19 cellular contexts compared by ENCODE assay signal in genomic region chr2:54710216-54710615, GRCh38. TPM values are rescaled to one million over a fixed set of nuclear protein-coding genes. Genes with fewer than 3 reads are reported as not detected.
A peak's percentile ranks its signal among the peaks of the same experiment; 100 is the strongest.
DNase-seq lines count a peak whose midpoint lies in the region; ATAC-seq and TF ChIP-seq lines count a peak whose summit lies in the region.
"Had no signal": no experiment of that assay in that cellular context is flagged by ENCODE, and none has a peak within 500 bp of the region (broad histone marks: within the 10 kb centered on the region; RNA-seq: fewer than 3 reads in every experiment).

No MANE protein-coding gene starts in this region.

- CTCF ChIA-PET in activated B cell treated with CpG ODN at 0.5 μM for 24 hours (lab: Charles Lee): interaction anchor here (1.2 to 3.2 kb wide), 2 partner anchors 128 to 603 kb away, joined by 4 to 22 read pairs; no protein-coding TSS in a partner anchor

- intact Hi-C loops in activated B cell treated with CpG ODN at 0.5 μM for 24 hours (cut with micrococcal nuclease) (no loop called here), thyroid gland (cut with DNase I) (no loop called here)

- H3K4me1 Mint-ChIP-seq in GM23338: peaks cover 6% of the 10 kb centered on the region; the same call in 2 of the 3 replicates
- peaks cover 6% of the 10 kb centered on the region for H3K4me1 Mint-ChIP-seq in activated B cell treated with CpG ODN at 0.5 μM for 24 hours
- H3K4me1 Mint-ChIP-seq in memory B cell: peaks cover 4% of the 10 kb centered on the region

- WGBS in thyroid gland, 2 donors: 59 to 71% methylated on average over 9 of the region's 10 CpGs

- TF ChIP-seq CTCF in GM23338 (conservative IDR thresholded peaks at IDR 0.05; ENCODE audit: low read depth in 2 of 2) (no peak), activated B cell treated with CpG ODN at 0.5 μM for 24 hours (IDR thresholded peaks at IDR 0.05) (no peak), thyroid gland (IDR thresholded peaks at IDR 0.05) (no peak), Peyer's patch (IDR thresholded peaks at IDR 0.05) (no peak)

- no peak overlapping the region for H3K4me2 ChIP-seq in GM23338
- H3K4me2 ChIP-seq: PC-9 had no signal

- no peak overlapping the region for H3K4me3 ChIP-seq in GM23338
- no peak overlapping the region for H3K4me3 ChIP-seq in thyroid gland (replicated peaks in 1 of 3)
- no peak overlapping the region for H3K4me3 ChIP-seq in Peyer's patch
- H3K4me3 ChIP-seq: HAP-1, PC-9, SJSA1 had no signal

- H3K27me3 ChIP-seq in GM23338 (ENCODE audit: insufficient read depth): peaks cover 16% of the 10 kb centered on the region; the same call in 1 of the 2 replicates
- no peaks in the 10 kb centered on the region for H3K27me3 ChIP-seq in thyroid gland
- no peaks in the 10 kb centered on the region for H3K27me3 ChIP-seq in Peyer's patch
- H3K27me3 ChIP-seq: SJSA1 had no signal

- no peaks in the 10 kb centered on the region for H3K9me3 ChIP-seq in thyroid gland
- no peaks in the 10 kb centered on the region for H3K9me3 ChIP-seq in Peyer's patch
- H3K9me3 ChIP-seq: HAP-1, SJSA1 had no signal

- POLR2A ChIA-PET in activated B cell treated with CpG ODN at 0.5 μM for 24 hours (lab: Charles Lee): interaction anchor here (1.1 to 1.4 kb wide), 2 partner anchors 13 to 18 kb away, joined by 3 to 6 read pairs; partner anchors contain the start of gene EML6

- H3K27me3 Mint-ChIP-seq in GM23338 (ENCODE audit: insufficient read depth, low read depth, poor library complexity): peaks cover 4% of the 10 kb centered on the region
- H3K27me3 Mint-ChIP-seq in activated B cell treated with CpG ODN at 0.5 μM for 24 hours: peaks cover 8% of the 10 kb centered on the region
- peaks cover 2% of the 10 kb centered on the region for H3K27me3 Mint-ChIP-seq in memory B cell

- TF ChIP-seq POLR2A in thyroid gland (IDR thresholded peaks at IDR 0.05): peak in 1 of 2 donors; percentile 16
- no peak for TF ChIP-seq POLR2A in Peyer's patch (IDR thresholded peaks at IDR 0.05)

- DNase-seq in GM23338 (ENCODE audit: low spot score) (no peak), activated B cell treated with CpG ODN at 0.5 μM for 24 hours (no peak), memory B cell (ENCODE audit: low spot score in 2 of 2) (no peak), thyroid gland (peak; percentile 73 to 78), NCI-H1436 treated with DMSO at 0.1 percent for 48 hours (lab: John Stamatoyannopoulos, UW) (no peak), Peyer's patch (no peak), Kasumi-1 (lab: John Stamatoyannopoulos, UW) (no peak)
- DNase-seq: ACHN; AML-193; CD4-positive, CD25-positive, alpha-beta regulatory T cell; DMS53; MV-4-11; NCI-H1417 treated with DMSO at 0.1 percent for 48 hours; NCI-H2029; NCI-H2171 treated with DMSO at 0.1 percent for 48 hours; NCI-H82; PC-9 had no signal

- H3K36me3 ChIP-seq in GM23338 (ENCODE audit: insufficient read depth) (no peaks in the 10 kb centered on the region), thyroid gland (no peaks in the 10 kb centered on the region), Peyer's patch (no peaks in the 10 kb centered on the region)
- H3K36me3 ChIP-seq: HAP-1, SJSA1 had no signal

- no peaks in the 10 kb centered on the region for H3K9me2 ChIP-seq in GM23338 (ENCODE audit: insufficient read depth)

- H3K9me3 Mint-ChIP-seq in GM23338: no peaks in the 10 kb centered on the region
- H3K9me3 Mint-ChIP-seq in activated B cell treated with CpG ODN at 0.5 μM for 24 hours: no peaks in the 10 kb centered on the region
- H3K9me3 Mint-ChIP-seq in memory B cell: no peaks in the 10 kb centered on the region
- H3K9me3 Mint-ChIP-seq: CD4-positive, CD25-positive, alpha-beta regulatory T cell had no signal

- H3K36me3 Mint-ChIP-seq in GM23338 (ENCODE audit: low read depth) (no peaks in the 10 kb centered on the region), activated B cell treated with CpG ODN at 0.5 μM for 24 hours (ENCODE audit: low read depth) (no peaks in the 10 kb centered on the region), memory B cell (no peaks in the 10 kb centered on the region)
- H3K36me3 Mint-ChIP-seq: CD4-positive, CD25-positive, alpha-beta regulatory T cell had no signal

- H2AFZ ChIP-seq in GM23338: peak overlapping the region; percentile 100; the same call in 1 of the 2 replicates

- H3K4me1 ChIP-seq in GM23338 (ENCODE audit: insufficient read depth) (no peaks in the 10 kb centered on the region), thyroid gland (peaks cover 39 to 47% of the 10 kb centered on the region in 2 donors), Peyer's patch (peaks cover 0 to 12% (median 0%) of the 10 kb centered on the region in 4 donors)
- H3K4me1 ChIP-seq: SJSA1 had no signal

- ATAC-seq in GM23338 (no peak), activated B cell treated with CpG ODN at 0.5 μM for 24 hours (ENCODE audit: low read depth) (no peak), memory B cell (ENCODE audit: low read depth) (no peak)

- H3K27ac ChIP-seq in GM23338 (ENCODE audit: low read depth): no peak overlapping the region
- H3K27ac ChIP-seq in thyroid gland: peak overlapping the region; percentile 40 to 91 (median 49)
- H3K27ac ChIP-seq in Peyer's patch: no peak overlapping the region
- H3K27ac ChIP-seq: PC-9, SJSA1 had no signal

- peak overlapping the region; percentile 45; the same call in 1 of the 3 replicates for H3K4me3 Mint-ChIP-seq in GM23338
- H3K4me3 Mint-ChIP-seq in activated B cell treated with CpG ODN at 0.5 μM for 24 hours: peak overlapping the region; percentile 47
- H3K4me3 Mint-ChIP-seq in memory B cell: peak overlapping the region; percentile 81

- H3K79me2 ChIP-seq in GM23338 (replicated peaks; ENCODE audit: insufficient read depth): no peaks in the 10 kb centered on the region

- H3K27ac Mint-ChIP-seq in GM23338 (no peak overlapping the region), activated B cell treated with CpG ODN at 0.5 μM for 24 hours (no peak overlapping the region), memory B cell (no peak overlapping the region)

- no peaks in the 10 kb centered on the region for H3F3A ChIP-seq in GM23338 (replicated peaks; ENCODE audit: low read depth)

- no peaks in the 10 kb centered on the region for H4K20me1 ChIP-seq in GM23338 (replicated peaks; ENCODE audit: insufficient read depth)

TF ChIP-seq in GM23338, 12 proteins besides CTCF, POLR2A, EP300 and RAD21 (continues in another document):
- TF ChIP-seq ZNF114 (CRISPR knock-in tag; IDR thresholded peaks at IDR 0.05) (no peak), POLR2AphosphoS5 (IDR thresholded peaks at IDR 0.05; ENCODE audit: low read depth) (no peak), EZH2phosphoT487 (IDR thresholded peaks at IDR 0.05; ENCODE audit: unreplicated experiment) (no peak), NANOG (IDR thresholded peaks at IDR 0.05; ENCODE audit: borderline replicate concordance) (no peak), JUNB (IDR thresholded peaks at IDR 0.05; ENCODE audit: unreplicated experiment) (no peak), STAT1 (IDR thresholded peaks at IDR 0.05; ENCODE audit: unreplicated experiment) (no peak), CREB1 (CRISPR knock-in tag; IDR thresholded peaks at IDR 0.05; ENCODE audit: low read depth) (no peak), EZH2 (IDR thresholded peaks at IDR 0.05; ENCODE audit: low read depth, unreplicated experiment) (no peak), ZNF331 (CRISPR knock-in tag; IDR thresholded peaks at IDR 0.05; ENCODE audit: low read depth) (no peak)
- TF ChIP-seq, protein P1, sequence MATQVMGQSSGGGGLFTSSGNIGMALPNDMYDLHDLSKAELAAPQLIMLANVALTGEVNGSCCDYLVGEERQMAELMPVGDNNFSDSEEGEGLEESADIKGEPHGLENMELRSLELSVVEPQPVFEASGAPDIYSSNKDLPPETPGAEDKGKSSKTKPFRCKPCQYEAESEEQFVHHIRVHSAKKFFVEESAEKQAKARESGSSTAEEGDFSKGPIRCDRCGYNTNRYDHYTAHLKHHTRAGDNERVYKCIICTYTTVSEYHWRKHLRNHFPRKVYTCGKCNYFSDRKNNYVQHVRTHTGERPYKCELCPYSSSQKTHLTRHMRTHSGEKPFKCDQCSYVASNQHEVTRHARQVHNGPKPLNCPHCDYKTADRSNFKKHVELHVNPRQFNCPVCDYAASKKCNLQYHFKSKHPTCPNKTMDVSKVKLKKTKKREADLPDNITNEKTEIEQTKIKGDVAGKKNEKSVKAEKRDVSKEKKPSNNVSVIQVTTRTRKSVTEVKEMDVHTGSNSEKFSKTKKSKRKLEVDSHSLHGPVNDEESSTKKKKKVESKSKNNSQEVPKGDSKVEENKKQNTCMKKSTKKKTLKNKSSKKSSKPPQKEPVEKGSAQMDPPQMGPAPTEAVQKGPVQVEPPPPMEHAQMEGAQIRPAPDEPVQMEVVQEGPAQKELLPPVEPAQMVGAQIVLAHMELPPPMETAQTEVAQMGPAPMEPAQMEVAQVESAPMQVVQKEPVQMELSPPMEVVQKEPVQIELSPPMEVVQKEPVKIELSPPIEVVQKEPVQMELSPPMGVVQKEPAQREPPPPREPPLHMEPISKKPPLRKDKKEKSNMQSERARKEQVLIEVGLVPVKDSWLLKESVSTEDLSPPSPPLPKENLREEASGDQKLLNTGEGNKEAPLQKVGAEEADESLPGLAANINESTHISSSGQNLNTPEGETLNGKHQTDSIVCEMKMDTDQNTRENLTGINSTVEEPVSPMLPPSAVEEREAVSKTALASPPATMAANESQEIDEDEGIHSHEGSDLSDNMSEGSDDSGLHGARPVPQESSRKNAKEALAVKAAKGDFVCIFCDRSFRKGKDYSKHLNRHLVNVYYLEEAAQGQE (IDR thresholded peaks at IDR 0.05; ENCODE audit: unreplicated experiment): no peak

RNA-seq across cellular contexts. Expression of gene EML6, which starts 13.2 kb away (rescaled TPM):
- 1.1 and 6.2 TPM in 2 replicates for total RNA-seq in GM23338 (2014; rRNA removed; shearing (Covaris generic))
- polyA plus RNA-seq in GM23338 (2016; fragmentation: Nextera tagmentation; extraction: Ambion mirVana): 1.6 and 2.7 TPM in 2 replicates
- 25.3 and 31.5 TPM in 2 replicates for total RNA-seq in activated B cell treated with CpG ODN at 0.5 μM for 24 hours
- 10 to 100 TPM in 3 of 4 donors, 1 to 10 TPM in 1; 5.6 to 24.8 (median 20.3) TPM for total RNA-seq in thyroid gland
- total RNA-seq in Peyer's patch: 10 to 100 TPM in 1 of 4 donors, 1 to 10 TPM in 3; 5.9 to 11.0 (median 7.9) TPM

Comparison
In these comparisons a context has a peak if more than half of its experiments do, and no peak if none do; other contexts are left out.
1. DNase-seq: peak in thyroid gland (2 of 2); none in GM23338 (single experiment), activated B cell treated with CpG ODN at 0.5 μM for 24 hours (single experiment), memory B cell (0 of 2), NCI-H1436 treated with DMSO at 0.1 percent for 48 hours (single experiment), Peyer's patch (0 of 3) and Kasumi-1 (0 of 2).
2. H3K27ac ChIP-seq: peak in thyroid gland (3 of 3); none in GM23338 (single experiment) and Peyer's patch (0 of 4).
3. Peak in every context shown above with its lines, with median percentiles within 50 percentile points of each other: H3K4me3 Mint-ChIP-seq.